In genomic region chr6:155100591-155100990, GRCh38 we compare ENCODE assay signal across 21 cellular contexts.
"Had no signal": no experiment of that assay in that cellular context is flagged by ENCODE, and none has a peak within 500 bp of the region (broad histone marks: within the 10 kb centered on the region; RNA-seq: fewer than 3 reads in every experiment).

No MANE protein-coding gene starts in this region.

- H3K4me1 ChIP-seq: breast epithelium, Peyer's patch had no signal

- H3K36me3 Mint-ChIP-seq: activated naive CD4-positive, alpha-beta T cell treated with anti-CD3 and anti-CD28 coated beads, Interleukin-2, amount 10 ng/mL, durations not matched to agents 7 days and 5 days; activated naive CD8-positive, alpha-beta T cell treated with anti-CD3 and anti-CD28 coated beads for 36 hours had no signal

- H3K4me1 Mint-ChIP-seq: activated naive CD4-positive, alpha-beta T cell treated with anti-CD3 and anti-CD28 coated beads, Interleukin-2, amount 10 ng/mL, durations not matched to agents 7 days and 5 days had no signal

- H3K27me3 Mint-ChIP-seq: activated T-helper 17 cell treated with anti-CD3 and anti-CD28 coated beads, Interleukin-2, amount 50 U/mL, for 72 hours had no signal

- H3K9me3 ChIP-seq: Peyer's patch, SJSA1 had no signal

- DNase-seq: activated CD4-positive, alpha-beta T cell treated with anti-CD3 and anti-CD28 coated beads for 48 hours; activated CD4-positive, alpha-beta T cell treated with anti-CD3 and anti-CD28 coated beads, Interleukin-2, amount 50 U/mL, for 4 hours; activated CD4-positive, CD25-positive, alpha-beta regulatory T cell treated with anti-CD3 and anti-CD28 coated beads, Interleukin-2, amount 50 U/mL, for 72 hours; activated CD8-positive, alpha-beta T cell treated with anti-CD3 and anti-CD28 coated beads, Interleukin-2, amount 10 ng/mL, durations not matched to agents 7 days and 5 days; activated gamma-delta T cell; activated naive CD4-positive, alpha-beta T cell treated with anti-CD3 and anti-CD28 coated beads, Interleukin-2, amount 10 ng/mL, durations not matched to agents 7 days and 5 days; activated naive CD8-positive, alpha-beta T cell treated with anti-CD3 and anti-CD28 coated beads for 36 hours; activated T-cell treated with anti-CD3 and anti-CD28 coated beads, Interleukin-2, amount 50 U/mL, for 4 hours; Kasumi-1; KBM-7; NCI-H1436 treated with DMSO at 0.1 percent for 48 hours; NCI-H187; NCI-H2081 treated with DMSO at 0.1 percent for 48 hours; Peyer's patch; SW 1271; T-helper 9 cell had no signal

- H3K4me3 Mint-ChIP-seq: activated CD8-positive, alpha-beta T cell treated with anti-CD3 and anti-CD28 coated beads, Interleukin-2, amount 10 ng/mL, durations not matched to agents 7 days and 5 days; activated naive CD4-positive, alpha-beta T cell treated with anti-CD3 and anti-CD28 coated beads, Interleukin-2, amount 10 ng/mL, durations not matched to agents 7 days and 5 days; activated naive CD8-positive, alpha-beta T cell treated with anti-CD3 and anti-CD28 coated beads for 36 hours; activated T-cell treated with anti-CD3 and anti-CD28 coated beads, Interleukin-2, amount 50 U/mL, for 4 hours; activated T-helper 17 cell treated with anti-CD3 and anti-CD28 coated beads, Interleukin-2, amount 50 U/mL, for 72 hours; WTC11 had no signal

- ATAC-seq: activated CD8-positive, alpha-beta T cell treated with anti-CD3 and anti-CD28 coated beads, Interleukin-2, amount 10 ng/mL, durations not matched to agents 7 days and 5 days; activated T-cell treated with anti-CD3 and anti-CD28 coated beads, Interleukin-2, amount 50 U/mL, for 4 hours; activated T-helper 17 cell treated with anti-CD3 and anti-CD28 coated beads, Interleukin-2, amount 50 U/mL, for 72 hours; WTC11 had no signal

- H3K27ac Mint-ChIP-seq: activated CD8-positive, alpha-beta T cell treated with anti-CD3 and anti-CD28 coated beads, Interleukin-2, amount 10 ng/mL, durations not matched to agents 7 days and 5 days; activated naive CD4-positive, alpha-beta T cell treated with anti-CD3 and anti-CD28 coated beads, Interleukin-2, amount 10 ng/mL, durations not matched to agents 7 days and 5 days; activated T-helper 17 cell treated with anti-CD3 and anti-CD28 coated beads, Interleukin-2, amount 50 U/mL, for 72 hours had no signal

- H3K4me3 ChIP-seq: breast epithelium, Peyer's patch, SJSA1 had no signal

- H3K27me3 ChIP-seq: breast epithelium, Peyer's patch, SJSA1 had no signal

- H3K9me3 Mint-ChIP-seq: activated T-helper 17 cell treated with anti-CD3 and anti-CD28 coated beads, Interleukin-2, amount 50 U/mL, for 72 hours had no signal

- H3K27ac ChIP-seq: breast epithelium, Peyer's patch, RWPE1, SJSA1 had no signal

- H3K36me3 ChIP-seq: breast epithelium, Peyer's patch had no signal
